In the genomic region with DNA sequence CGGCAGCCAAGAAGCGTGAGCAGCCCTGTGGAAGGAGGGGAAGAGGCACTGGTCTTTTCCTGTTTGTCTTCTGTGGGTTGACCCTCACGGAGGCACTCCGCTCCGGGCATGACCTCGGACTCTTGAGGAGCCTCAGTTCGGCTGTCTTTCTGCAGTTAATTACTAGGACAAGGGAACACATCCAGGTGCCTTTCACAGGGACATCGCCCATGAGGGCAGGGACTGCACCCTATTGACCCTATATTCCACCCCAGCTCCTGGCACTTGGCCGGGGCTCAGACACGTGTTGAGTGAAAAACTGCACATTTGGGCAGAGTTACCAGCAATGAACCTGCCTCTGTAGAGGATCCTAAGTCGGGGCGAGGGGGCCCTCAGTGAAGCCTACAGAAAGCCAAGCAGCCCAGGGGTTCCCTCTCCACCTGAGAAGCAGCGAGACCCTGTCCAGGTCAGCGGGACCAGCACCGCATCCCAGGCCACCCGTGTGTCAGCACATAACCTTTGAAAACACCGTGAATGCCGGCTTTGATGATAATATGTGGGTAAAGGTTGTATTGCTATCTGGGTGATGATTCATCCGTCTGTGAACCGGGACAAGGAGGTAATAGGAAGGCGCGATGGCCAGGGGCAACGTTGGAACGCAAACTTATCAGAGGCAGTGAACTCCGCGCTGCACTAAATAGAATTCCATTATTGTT, we compare ENCODE assay signal across 15 cellular contexts.
"Had no signal": no experiment of that assay in that cellular context is flagged by ENCODE, and none has a peak within 500 bp of the region (broad histone marks: within the 10 kb centered on the region; RNA-seq: fewer than 3 reads in every experiment).

No MANE protein-coding gene starts in this region.

- H3K4me3 ChIP-seq: sigmoid colon, spleen had no signal

- ATAC-seq: naive thymus-derived CD8-positive, alpha-beta T cell; stimulated activated naive B cell treated with anti-CD40 and anti-IgM and Interleukin-4, amounts not matched to agents 10 μg/mL and 1 μg/mL and 100 μg/mL, for 72 hours had no signal

- DNase-seq: activated CD4-positive, alpha-beta T cell treated with anti-CD3 and anti-CD28 coated beads for 1 hour; activated CD4-positive, alpha-beta T cell treated with anti-CD3 and anti-CD28 coated beads, Interleukin-2, amount 50 U/mL, for 4 hours; activated gamma-delta T cell; dermis blood vessel endothelial cell; hypothalamus; islet precursor cell; naive thymus-derived CD8-positive, alpha-beta T cell; sigmoid colon; spleen; stimulated activated CD4-positive, alpha-beta T cell treated with anti-CD3 and anti-CD28 coated beads, Interleukin-4, amount 100 ng/mL, for 4 hours; stimulated activated naive B cell treated with anti-CD40 and anti-IgM and Interleukin-4, amounts not matched to agents 10 μg/mL and 1 μg/mL and 100 μg/mL, for 72 hours; T-helper 2 cell; WERI-Rb-1 had no signal

- H3K27me3 ChIP-seq: neutrophil had no signal

- H3K79me2 ChIP-seq: parathyroid adenoma had no signal

- H3K4me1 ChIP-seq: parathyroid adenoma, sigmoid colon, spleen had no signal

- H3K9ac ChIP-seq: parathyroid adenoma had no signal

- H3K9me3 ChIP-seq: neutrophil, sigmoid colon, spleen had no signal

- H2AFZ ChIP-seq: parathyroid adenoma had no signal

- H3K36me3 ChIP-seq: neutrophil, sigmoid colon, spleen, WERI-Rb-1 had no signal

- H3K27ac ChIP-seq: neutrophil, parathyroid adenoma, sigmoid colon, spleen, WERI-Rb-1 had no signal
